38 cellular contexts compared by ENCODE assay signal in genomic region chr19:49153167-49153809, GRCh38. TPM values are rescaled to one million over a fixed set of nuclear protein-coding genes. Genes with fewer than 3 reads are reported as not detected.
A peak's percentile ranks its signal among the peaks of the same experiment; 100 is the strongest.
DNase-seq lines count a peak whose midpoint lies in the region; ATAC-seq and TF ChIP-seq lines count a peak whose summit lies in the region.
"Had no signal": no experiment of that assay in that cellular context is flagged by ENCODE, and none has a peak within 500 bp of the region (broad histone marks: within the 10 kb centered on the region; RNA-seq: fewer than 3 reads in every experiment).

No MANE protein-coding gene starts in this region.

- no peak for ATAC-seq in left ventricle myocardium superior
- no peak for ATAC-seq in central memory CD8-positive, alpha-beta T cell (replicated peaks; ENCODE audit: extremely low read depth, poor library complexity, severe bottlenecking)
- ATAC-seq: A549; activated T-cell treated with anti-CD3 and anti-CD28 coated beads, Interleukin-2, amount 50 U/mL, for 72 hours; effector memory CD8-positive, alpha-beta T cell; GM12878; lower lobe of right lung; naive thymus-derived CD8-positive, alpha-beta T cell; PC-3; stimulated activated naive CD8-positive, alpha-beta T cell treated with anti-CD3 and anti-CD28 coated beads, Interleukin-15, amount 100 ng/mL, for 72 hours had no signal

- peaks cover 3% of the 10 kb centered on the region for H3K27me3 Mint-ChIP-seq in Caco-2 (ENCODE audit: insufficient read depth, unreplicated experiment)
- H3K27me3 Mint-ChIP-seq in central memory CD8-positive, alpha-beta T cell = peaks cover 92% of the 10 kb centered on the region

- H3K9me3 Mint-ChIP-seq in Caco-2 (ENCODE audit: unreplicated experiment) = peaks cover 13% of the 10 kb centered on the region
- H3K9me3 Mint-ChIP-seq in central memory CD8-positive, alpha-beta T cell = peaks cover 8% of the 10 kb centered on the region
- H3K9me3 Mint-ChIP-seq: activated CD4-positive, alpha-beta memory T cell treated with anti-CD3 and anti-CD28 coated beads for 36 hours; activated naive CD4-positive, alpha-beta T cell treated with anti-CD3 and anti-CD28 coated beads for 36 hours; effector memory CD8-positive, alpha-beta T cell had no signal

- H3K4me1 Mint-ChIP-seq in Caco-2 (ENCODE audit: low read depth, unreplicated experiment) = peaks cover 25% of the 10 kb centered on the region
- peaks cover 33% of the 10 kb centered on the region for H3K4me1 Mint-ChIP-seq in central memory CD8-positive, alpha-beta T cell

- H3K4me3 Mint-ChIP-seq in Caco-2 (ENCODE audit: unreplicated experiment) = peak overlapping the region; percentile 0
- H3K4me3 Mint-ChIP-seq in central memory CD8-positive, alpha-beta T cell = peak overlapping the region; percentile 17
- H3K4me3 Mint-ChIP-seq: activated CD4-positive, alpha-beta memory T cell treated with anti-CD3 and anti-CD28 coated beads for 36 hours; activated naive CD4-positive, alpha-beta T cell treated with anti-CD3 and anti-CD28 coated beads for 36 hours; activated T-cell treated with anti-CD3 and anti-CD28 coated beads, Interleukin-2, amount 50 U/mL, for 72 hours had no signal

- H3K36me3 ChIP-seq in cardiac muscle cell (no peaks in the 10 kb centered on the region), Caco-2 (ENCODE audit: control insufficient read depth, insufficient read depth, low read length) (no peaks in the 10 kb centered on the region), osteoblast (ENCODE audit: insufficient read depth, low read length) (no peaks in the 10 kb centered on the region)
- H3K36me3 ChIP-seq: lower lobe of right lung, thoracic aorta, vagina had no signal

- BruUV-seq in Caco-2 (replicated peaks; lab: Mats Ljungman, UMichigan) = no TSS peak

- TF ChIP-seq CTCF in cardiac muscle cell (IDR thresholded peaks at IDR 0.05; ENCODE audit: low read depth, low read length) (no peak), Caco-2 (IDR thresholded peaks at IDR 0.05; ENCODE audit: insufficient read depth in 1 of 2, low read depth in 1 of 2, low read length in 1 of 2, severe bottlenecking in 1 of 2, unreplicated experiment in 1 of 2) (no peak), osteoblast (IDR thresholded peaks at IDR 0.05; ENCODE audit: extremely low read depth, low read depth, low read length) (no peak)

- H4K20me1 ChIP-seq in osteoblast (ENCODE audit: insufficient read depth, low read length) = peaks cover under 1% of the 10 kb centered on the region

- H3K4me2 ChIP-seq in osteoblast (ENCODE audit: insufficient read depth, low read length) = no peak overlapping the region
- H3K4me2 ChIP-seq: A549 had no signal

- H3K4me3 ChIP-seq in cardiac muscle cell (peak overlapping the region; percentile 56), Caco-2 (ENCODE audit: low read depth, low read length) (no peak overlapping the region), osteoblast (ENCODE audit: insufficient read depth, low read length) (no peak overlapping the region)
- H3K4me3 ChIP-seq: A549, GM12878, lower lobe of right lung, thoracic aorta, vagina had no signal

- no peak overlapping the region for H2AFZ ChIP-seq in osteoblast (ENCODE audit: low read length)
- H2AFZ ChIP-seq: parathyroid adenoma had no signal

- POLR2A ChIA-PET in Caco-2 (lab: Charles Lee) = no interaction called here

- H3K9me3 ChIP-seq in cardiac muscle cell (ENCODE audit: low read depth) (no peaks in the 10 kb centered on the region), Caco-2 (no peaks in the 10 kb centered on the region), osteoblast (ENCODE audit: low read depth, low read length) (no peaks in the 10 kb centered on the region)
- H3K9me3 ChIP-seq: A549, lower lobe of right lung, thoracic aorta, vagina had no signal

- H3K27me3 ChIP-seq in cardiac muscle cell (no peaks in the 10 kb centered on the region), Caco-2 (replicated peaks; ENCODE audit: control insufficient read depth, insufficient read depth, low read length) (no peaks in the 10 kb centered on the region), osteoblast (ENCODE audit: insufficient read depth, low read length) (peaks cover 3% of the 10 kb centered on the region)
- H3K27me3 ChIP-seq: vagina had no signal

- CTCF ChIA-PET in Caco-2 (lab: Charles Lee) = no interaction called here

- H3K79me2 ChIP-seq in osteoblast (ENCODE audit: insufficient read depth, low read length) = peaks cover 7% of the 10 kb centered on the region
- H3K79me2 ChIP-seq: parathyroid adenoma had no signal

- intact Hi-C loops in left ventricle myocardium superior (cut with micrococcal nuclease) (no loop called here), Caco-2 (cut with micrococcal nuclease; ENCODE audit: unreplicated experiment) (no loop called here)

- H3K4me1 ChIP-seq in cardiac muscle cell (ENCODE audit: low read depth) (peaks cover 23% of the 10 kb centered on the region), Caco-2 (peaks cover 10% of the 10 kb centered on the region), osteoblast (ENCODE audit: insufficient read depth, low read length) (peaks cover 22% of the 10 kb centered on the region)

- DNase-seq in cardiac muscle cell (ENCODE audit: low read depth in 1 of 2, low spot score in 1 of 2) (no peak), left ventricle myocardium superior (no peak), Caco-2 (no peak), osteoblast (ENCODE audit: insufficient read length, low spot score, missing footprints) (peak; percentile 87), dermis blood vessel endothelial cell (no peak), NCI-H187 treated with DMSO at 0.1 percent for 48 hours (lab: John Stamatoyannopoulos, UW) (no peak)
- DNase-seq in central memory CD8-positive, alpha-beta T cell (ENCODE audit: low spot score in 2 of 2) = no peak
- no peak for DNase-seq in central memory CD4-positive, alpha-beta T cell
- DNase-seq: activated CD4-positive, alpha-beta memory T cell treated with anti-CD3 and anti-CD28 coated beads for 36 hours; activated CD4-positive, alpha-beta T cell treated with anti-CD3 and anti-CD28 coated beads for 1 hour; activated naive CD4-positive, alpha-beta T cell treated with anti-CD3 and anti-CD28 coated beads for 36 hours; activated T-cell treated with anti-CD3 and anti-CD28 coated beads, Interleukin-2, amount 50 U/mL, for 72 hours; anterior cingulate cortex; cortex of kidney; DMS153; effector memory CD8-positive, alpha-beta T cell; head of caudate nucleus; Karpas-422; lower lobe of right lung; naive thymus-derived CD8-positive, alpha-beta T cell; NCI-H1417; NCI-H2081; NCI-H2227 treated with DMSO at 0.1 percent for 48 hours; NCI-H526; NK-92 treated with Interleukin-12 subunit alpha and Interleukin-12 subunit beta, amount 100 ng/mL, for 24 hours; PC-3; SHP77; stimulated activated CD4-positive, alpha-beta T cell treated with anti-CD3 and anti-CD28 coated beads, Interleukin-12 subunit alpha, Interleukin-12 subunit beta, amount 100 ng/mL, for 4 hours; stimulated activated CD4-positive, alpha-beta T cell treated with anti-CD3 and anti-CD28 coated beads, Interleukin-2, amount 100 ng/mL, for 48 hours; stimulated activated naive CD8-positive, alpha-beta T cell treated with anti-CD3 and anti-CD28 coated beads, Interleukin-15, amount 100 ng/mL, for 72 hours had no signal

- H3K27ac Mint-ChIP-seq in Caco-2 (ENCODE audit: unreplicated experiment) = no peak overlapping the region
- no peak overlapping the region for H3K27ac Mint-ChIP-seq in central memory CD8-positive, alpha-beta T cell (ENCODE audit: low read depth)
- H3K27ac Mint-ChIP-seq: activated CD4-positive, alpha-beta memory T cell treated with anti-CD3 and anti-CD28 coated beads for 36 hours; activated naive CD4-positive, alpha-beta T cell treated with anti-CD3 and anti-CD28 coated beads for 36 hours; activated T-cell treated with anti-CD3 and anti-CD28 coated beads, Interleukin-2, amount 50 U/mL, for 72 hours; effector memory CD8-positive, alpha-beta T cell; stimulated activated naive CD8-positive, alpha-beta T cell treated with anti-CD3 and anti-CD28 coated beads, Interleukin-15, amount 100 ng/mL, for 72 hours had no signal

- peaks cover 47% of the 10 kb centered on the region for H3K36me3 Mint-ChIP-seq in Caco-2 (ENCODE audit: insufficient read depth, unreplicated experiment)
- peaks cover 4% of the 10 kb centered on the region for H3K36me3 Mint-ChIP-seq in central memory CD8-positive, alpha-beta T cell (ENCODE audit: insufficient read depth)
- H3K36me3 Mint-ChIP-seq: activated CD4-positive, alpha-beta memory T cell treated with anti-CD3 and anti-CD28 coated beads for 36 hours had no signal

- H3K27ac ChIP-seq in cardiac muscle cell (peak overlapping the region; percentile 34), osteoblast (ENCODE audit: low read depth, low read length) (no peak overlapping the region)
- H3K27ac ChIP-seq: A549, HL-60, lower lobe of right lung, parathyroid adenoma, thoracic aorta, vagina had no signal

RNA-seq across cellular contexts. Expression of gene HRC, which starts 1.9 kb away (rescaled TPM):
- total RNA-seq in cardiac muscle cell (255 and 389 TPM in 2 replicates), left ventricle myocardium superior (868 TPM), Caco-2 (2022) (not detected in 2 replicates), osteoblast (not detected in 2 replicates), dermis blood vessel endothelial cell (not detected in 2 replicates)
- polyA plus RNA-seq in cardiac muscle cell = 184 and 255 TPM in 2 replicates
- total RNA-seq: activated CD4-positive, alpha-beta memory T cell treated with anti-CD3 and anti-CD28 coated beads for 36 hours; activated naive CD4-positive, alpha-beta T cell treated with anti-CD3 and anti-CD28 coated beads for 36 hours; activated T-cell treated with anti-CD3 and anti-CD28 coated beads, Interleukin-2, amount 50 U/mL, for 72 hours; bronchial epithelial cell; GM12878; kidney epithelial cell; naive thymus-derived CD8-positive, alpha-beta T cell; PC-3 had no signal
- polyA plus RNA-seq: naive thymus-derived CD8-positive, alpha-beta T cell had no signal

RNA-seq across cellular contexts. Expression of gene TRPM4, which starts 4.3 kb away (rescaled TPM):
- 51.3 and 106 TPM in 2 replicates for total RNA-seq in cardiac muscle cell
- polyA plus RNA-seq in cardiac muscle cell = 74.2 and 119 TPM in 2 replicates
- total RNA-seq in left ventricle myocardium superior = 26.6 TPM
- total RNA-seq in Caco-2 (2022) = 27.8 and 31.4 TPM in 2 replicates
- 15.9 and 20.6 TPM in 2 replicates for total RNA-seq in osteoblast
- total RNA-seq in dermis blood vessel endothelial cell = 20.9 and 25.7 TPM in 2 replicates
- total RNA-seq: naive thymus-derived CD8-positive, alpha-beta T cell had no signal
- polyA plus RNA-seq: naive thymus-derived CD8-positive, alpha-beta T cell had no signal

RNA-seq across cellular contexts. Expression of gene PPFIA3, which starts 33.9 kb away (rescaled TPM):
- 27.3 and 30.4 TPM in 2 replicates for total RNA-seq in cardiac muscle cell
- 29.3 and 32.5 TPM in 2 replicates for polyA plus RNA-seq in cardiac muscle cell
- 4.0 TPM for total RNA-seq in left ventricle myocardium superior
- total RNA-seq in Caco-2 (2022) = 11.8 and 12.7 TPM in 2 replicates
- 1.1 and 1.2 TPM in 2 replicates for total RNA-seq in osteoblast
- total RNA-seq in dermis blood vessel endothelial cell = 4.0 and 12.9 TPM in 2 replicates

RNA-seq across cellular contexts. Expression of gene C19orf73, which starts 34.3 kb away (rescaled TPM):
- 2.1 and 12.5 TPM in 2 replicates for total RNA-seq in cardiac muscle cell
- 3.7 and 9.6 TPM in 2 replicates for polyA plus RNA-seq in cardiac muscle cell
- 1.2 TPM for total RNA-seq in left ventricle myocardium superior
- total RNA-seq in Caco-2 (2022) = 1.7 and 2.1 TPM in 2 replicates
- total RNA-seq in osteoblast = 0.36 TPM in 1 of 2 replicates, not detected in the other
- 0.65 and 1.4 TPM in 2 replicates for total RNA-seq in dermis blood vessel endothelial cell
- total RNA-seq: thoracic aorta, vagina had no signal

RNA-seq across cellular contexts. Expression of gene LIN7B, which starts 39.1 kb away (rescaled TPM):
- total RNA-seq in cardiac muscle cell (20.0 and 24.5 TPM in 2 replicates), left ventricle myocardium superior (19.8 TPM), Caco-2 (2022) (11.8 and 12.7 TPM in 2 replicates), osteoblast (5.6 and 6.2 TPM in 2 replicates), dermis blood vessel endothelial cell (0.56 and 0.68 TPM in 2 replicates)
- polyA plus RNA-seq in cardiac muscle cell = 34.6 and 37.8 TPM in 2 replicates

Comparison
In these comparisons a context has a peak if more than half of its experiments do, and no peak if none do; other contexts are left out.
1. RNA of gene HRC, which starts 1.9 kb away (total RNA-seq): 868 TPM in left ventricle myocardium superior (single experiment) and 255 to 389 TPM in cardiac muscle cell; not detected in Caco-2, not detected in osteoblast and not detected in dermis blood vessel endothelial cell; every median in the first group is over 100 times any median in the second.